ENCODE assay signal across 1 cellular context in the genomic region with DNA sequence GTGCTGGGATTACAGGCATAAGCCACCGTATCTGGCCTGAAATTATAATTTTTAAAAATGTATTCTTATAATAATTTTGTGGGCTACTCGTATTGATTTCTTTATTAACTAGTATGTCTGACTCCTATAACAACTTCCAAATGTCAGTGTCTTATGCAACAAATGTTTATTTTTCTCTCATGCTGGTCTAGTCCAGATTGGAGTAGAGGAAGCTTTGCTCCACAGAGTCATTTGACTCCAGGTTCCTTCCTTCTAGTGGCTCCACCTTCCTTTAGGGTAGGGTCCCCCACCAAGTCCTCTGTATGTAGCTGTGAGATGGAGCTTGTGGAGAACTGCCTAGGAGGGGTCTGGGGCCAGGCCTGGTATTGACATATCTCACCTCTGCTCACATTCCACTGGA.
TF ChIP-seq lines count a peak whose summit lies in the region.

No MANE protein-coding gene starts in this region.

TF ChIP-seq in IMR-90, 13 proteins besides CTCF, POLR2A, EP300 and RAD21:
- TF ChIP-seq FOS (IDR thresholded peaks at IDR 0.05; ENCODE audit: low read depth, low read length), result no peak
- no peak for TF ChIP-seq MAZ (IDR thresholded peaks at IDR 0.05; ENCODE audit: borderline replicate concordance, low read depth, low read length)
- no peak for TF ChIP-seq RFX5 (IDR thresholded peaks at IDR 0.05; ENCODE audit: low read depth, low read length)
- TF ChIP-seq MXI1 (IDR thresholded peaks at IDR 0.05; ENCODE audit: borderline replicate concordance, low read depth, low read length), result no peak
- TF ChIP-seq, protein P1, sequence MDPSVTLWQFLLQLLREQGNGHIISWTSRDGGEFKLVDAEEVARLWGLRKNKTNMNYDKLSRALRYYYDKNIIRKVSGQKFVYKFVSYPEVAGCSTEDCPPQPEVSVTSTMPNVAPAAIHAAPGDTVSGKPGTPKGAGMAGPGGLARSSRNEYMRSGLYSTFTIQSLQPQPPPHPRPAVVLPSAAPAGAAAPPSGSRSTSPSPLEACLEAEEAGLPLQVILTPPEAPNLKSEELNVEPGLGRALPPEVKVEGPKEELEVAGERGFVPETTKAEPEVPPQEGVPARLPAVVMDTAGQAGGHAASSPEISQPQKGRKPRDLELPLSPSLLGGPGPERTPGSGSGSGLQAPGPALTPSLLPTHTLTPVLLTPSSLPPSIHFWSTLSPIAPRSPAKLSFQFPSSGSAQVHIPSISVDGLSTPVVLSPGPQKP (IDR thresholded peaks at IDR 0.05; ENCODE audit: borderline replicate concordance, low read depth, low read length), result no peak
- no peak for TF ChIP-seq MAFK (IDR thresholded peaks at IDR 0.05; ENCODE audit: low read depth, low read length)
- TF ChIP-seq BHLHE40 (IDR thresholded peaks at IDR 0.05; ENCODE audit: low read depth, low read length), result no peak
- no peak for TF ChIP-seq CEBPB (IDR thresholded peaks at IDR 0.05; ENCODE audit: low read depth, low read length)
- no peak for TF ChIP-seq CHD1 (IDR thresholded peaks at IDR 0.05; ENCODE audit: low read depth, low read length)
- no peak for TF ChIP-seq NFE2L2 (IDR thresholded peaks at IDR 0.05; ENCODE audit: low read depth, low read length)
